In genomic region chr10:1403508-1404230, GRCh38 we compare ENCODE assay signal across 24 cellular contexts.
DNase-seq lines count a peak whose midpoint lies in the region; ATAC-seq and TF ChIP-seq lines count a peak whose summit lies in the region.
"Had no signal": no experiment of that assay in that cellular context is flagged by ENCODE, and none has a peak within 500 bp of the region (broad histone marks: within the 10 kb centered on the region; RNA-seq: fewer than 3 reads in every experiment).

No MANE protein-coding gene starts in this region.

- no peak for TF ChIP-seq POLR2A in vagina (IDR thresholded peaks at IDR 0.05)
- TF ChIP-seq POLR2A in upper lobe of left lung (IDR thresholded peaks at IDR 0.05), result no peak

- DNase-seq in activated effector memory CD4-positive, alpha-beta T cell treated with anti-CD3 and anti-CD28 coated beads, Interleukin-2, amount 50 U/mL, for 16 hours, result peak; percentile 50
- DNase-seq in activated effector memory CD4-positive, alpha-beta T cell treated with Interleukin-2 at 50 U/mL for 16 hours, result no peak
- DNase-seq in OCI-LY7 (ENCODE audit: low spot score) (peak; percentile 35), islet precursor cell (peak; percentile 54), vagina (ENCODE audit: extremely low spot score in 2 of 2) (peak; percentile 61 to 78), upper lobe of left lung (no peak), SW 1271 (lab: John Stamatoyannopoulos, UW) (no peak)
- DNase-seq in naive thymus-derived CD8-positive, alpha-beta T cell, result no peak
- DNase-seq: activated CD4-positive, CD25-positive, alpha-beta regulatory T cell treated with anti-CD3 and anti-CD28 coated beads, Interleukin-2, amount 50 U/mL, for 72 hours; activated naive CD4-positive, alpha-beta T cell; anterior cingulate cortex; DMS 273 treated with DMSO at 0.1 percent for 48 hours; kidney; NCI-H1105; NCI-H2171; NCI-H774; T1000 had no signal

- no peak overlapping the region for H3K4me3 ChIP-seq in OCI-LY7 (ENCODE audit: low read depth, low read length, poor library complexity, severe bottlenecking)
- no peak overlapping the region for H3K4me3 ChIP-seq in vagina
- H3K4me3 ChIP-seq in upper lobe of left lung, result no peak overlapping the region
- H3K4me3 ChIP-seq: A549, SK-N-MC had no signal

- TF ChIP-seq CTCF in OCI-LY7 (conservative IDR thresholded peaks at IDR 0.05; ENCODE audit: low read length) (peak; percentile 63), vagina (IDR thresholded peaks at IDR 0.05) (no peak), upper lobe of left lung (IDR thresholded peaks at IDR 0.05) (no peak)

- H3K9me3 ChIP-seq in OCI-LY7 (ENCODE audit: low read length) (no peaks in the 10 kb centered on the region), vagina (no peaks in the 10 kb centered on the region), upper lobe of left lung (no peaks in the 10 kb centered on the region)
- H3K9me3 ChIP-seq: A549 had no signal

- H3K4me2 ChIP-seq in OCI-LY7 (ENCODE audit: low read length), result no peak overlapping the region
- H3K4me2 ChIP-seq: A549, KMS-11 had no signal

- H3K4me1 Mint-ChIP-seq in naive thymus-derived CD8-positive, alpha-beta T cell, result peaks cover 0 to 2% (median 0%) of the 10 kb centered on the region in 4 donors
- H3K4me1 Mint-ChIP-seq: memory B cell had no signal

- H3K9me2 ChIP-seq in OCI-LY7 (ENCODE audit: insufficient read depth, low read length), result no peaks in the 10 kb centered on the region

- H3K36me3 ChIP-seq in OCI-LY7 (ENCODE audit: insufficient read depth, low read length) (no peaks in the 10 kb centered on the region), vagina (no peaks in the 10 kb centered on the region), upper lobe of left lung (no peaks in the 10 kb centered on the region)

- no peaks in the 10 kb centered on the region for H3K27me3 ChIP-seq in vagina
- no peaks in the 10 kb centered on the region for H3K27me3 ChIP-seq in upper lobe of left lung

- H3K4me1 ChIP-seq in OCI-LY7 (ENCODE audit: insufficient read depth, low read length, poor library complexity, severe bottlenecking), result no peaks in the 10 kb centered on the region
- H3K4me1 ChIP-seq in vagina, result no peaks in the 10 kb centered on the region
- H3K4me1 ChIP-seq in upper lobe of left lung, result no peaks in the 10 kb centered on the region
- H3K4me1 ChIP-seq: A549 had no signal

- peaks cover 5 to 22% (median 14%) of the 10 kb centered on the region in 5 donors for H3K27me3 Mint-ChIP-seq in naive thymus-derived CD8-positive, alpha-beta T cell

- no peaks in the 10 kb centered on the region for H4K20me1 ChIP-seq in OCI-LY7 (ENCODE audit: insufficient read depth, low read length)

- no TSS peak for BruUV-seq in OCI-LY7 (replicated peaks; lab: Mats Ljungman, UMichigan)

- H3K4me3 Mint-ChIP-seq in naive thymus-derived CD8-positive, alpha-beta T cell, result no peak overlapping the region
- H3K4me3 Mint-ChIP-seq: memory B cell; natural killer cell treated with Interleukin-12 subunit alpha and Interleukin-12 subunit beta and Interleukin-15 and Interleukin-18, amount 100 ng/mL, for 72 hours had no signal

- no peaks in the 10 kb centered on the region for H3K9me3 Mint-ChIP-seq in naive thymus-derived CD8-positive, alpha-beta T cell
- H3K9me3 Mint-ChIP-seq: memory B cell; natural killer cell treated with Interleukin-12 subunit alpha and Interleukin-12 subunit beta and Interleukin-15 and Interleukin-18, amount 100 ng/mL, for 72 hours had no signal

- no peak for ATAC-seq in naive thymus-derived CD8-positive, alpha-beta T cell
- ATAC-seq in upper lobe of left lung (ENCODE audit: low FRiP score in 2 of 2), result no peak

- H3K27ac ChIP-seq in OCI-LY7 (ENCODE audit: low read depth, low read length, poor library complexity, severe bottlenecking) (no peak overlapping the region), vagina (no peak overlapping the region), upper lobe of left lung (no peak overlapping the region)
- H3K27ac ChIP-seq: A549, C4-2B, HL-60, KMS-11, SK-N-MC had no signal

- H3K27ac Mint-ChIP-seq in naive thymus-derived CD8-positive, alpha-beta T cell, result peak overlapping the region in 1 of 10 donors; percentile 33
- H3K27ac Mint-ChIP-seq: memory B cell; natural killer cell treated with Interleukin-12 subunit alpha and Interleukin-12 subunit beta and Interleukin-15 and Interleukin-18, amount 100 ng/mL, for 72 hours had no signal

- POLR2A ChIA-PET in OCI-LY7 (lab: Charles Lee), result no interaction called here
- POLR2A ChIA-PET in naive thymus-derived CD8-positive, alpha-beta T cell (lab: Charles Lee), result no interaction called here

- H3K36me3 Mint-ChIP-seq in naive thymus-derived CD8-positive, alpha-beta T cell, result no peaks in the 10 kb centered on the region
- H3K36me3 Mint-ChIP-seq: memory B cell; natural killer cell treated with Interleukin-12 subunit alpha and Interleukin-12 subunit beta and Interleukin-15 and Interleukin-18, amount 100 ng/mL, for 72 hours had no signal

- H3K79me2 ChIP-seq in OCI-LY7 (ENCODE audit: insufficient read depth, low read depth, low read length), result no peaks in the 10 kb centered on the region

- WGBS in upper lobe of left lung, 2 donors, result 69 to 79% methylated on average over 9 to 14 of the region's 14 CpGs

- intact Hi-C loops in OCI-LY7 (cut with micrococcal nuclease; ENCODE audit: unreplicated experiment), result no loop called here
- intact Hi-C loops in vagina (cut with DNase I), result no loop called here

- no peak for TF ChIP-seq EP300 in upper lobe of left lung (IDR thresholded peaks at IDR 0.05)

- CTCF ChIA-PET in OCI-LY7 (lab: Charles Lee; ENCODE audit: unreplicated experiment), result no interaction called here

- H2AFZ ChIP-seq in OCI-LY7 (ENCODE audit: low read length), result no peak overlapping the region

Comparison
In these comparisons a context has a peak if more than half of its experiments do, and no peak if none do; other contexts are left out.
1. DNase-seq: peak in activated effector memory CD4-positive, alpha-beta T cell treated with anti-CD3 and anti-CD28 coated beads, Interleukin-2, amount 50 U/mL, for 16 hours (single experiment), OCI-LY7 (single experiment), islet precursor cell (single experiment) and vagina (2 of 2); none in activated effector memory CD4-positive, alpha-beta T cell treated with Interleukin-2 at 50 U/mL for 16 hours (single experiment), naive thymus-derived CD8-positive, alpha-beta T cell (0 of 10), upper lobe of left lung (0 of 2) and SW 1271 (0 of 2).